In the genomic region with DNA sequence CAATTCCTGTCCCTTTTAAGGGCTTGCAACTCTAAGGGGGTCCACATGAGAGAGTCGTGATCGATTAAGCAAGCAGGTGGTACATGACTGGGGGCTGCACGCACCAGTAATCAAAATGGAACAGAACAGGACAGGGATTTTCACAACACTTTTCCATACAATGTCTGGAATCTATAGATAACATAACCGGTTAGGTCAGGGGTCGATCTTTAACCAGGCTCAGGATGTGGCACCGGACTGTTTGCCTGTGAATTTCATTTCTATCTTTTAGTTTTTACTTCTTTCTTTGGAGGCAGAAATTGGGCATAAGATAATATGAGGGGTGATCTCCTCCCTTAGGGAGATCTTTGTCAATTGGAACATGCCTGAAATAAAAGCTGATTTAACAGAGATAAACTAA, we compare ENCODE assay signal across 24 cellular contexts.
"Had no signal": no experiment of that assay in that cellular context is flagged by ENCODE, and none has a peak within 500 bp of the region (broad histone marks: within the 10 kb centered on the region; RNA-seq: fewer than 3 reads in every experiment).

No MANE protein-coding gene starts in this region.

- H3K27ac ChIP-seq: ascending aorta, cardiac muscle cell, gastrocnemius medialis, neural progenitor cell, right atrium auricular region, suprapubic skin, tibial artery had no signal

- DNase-seq: activated CD4-positive, alpha-beta memory T cell treated with anti-CD3 and anti-CD28 coated beads for 36 hours; activated CD4-positive, alpha-beta T cell treated with anti-CD3 and anti-CD28 coated beads, Interleukin-2, amount 10 ng/mL, durations not matched to agents 24 days and 14 days; activated CD8-positive, alpha-beta memory T cell treated with anti-CD3 and anti-CD28 coated beads, Interleukin-2, amount 50 U/mL, for 4 hours; activated gamma-delta T cell; activated naive CD4-positive, alpha-beta T cell treated with anti-CD3 and anti-CD28 coated beads, Interleukin-2, amount 10 ng/mL, durations not matched to agents 7 days and 5 days; activated naive CD8-positive, alpha-beta T cell treated with anti-CD3 and anti-CD28 coated beads, Interleukin-2, amount 10 ng/mL, durations not matched to agents 7 days and 5 days; activated T-cell treated with anti-CD3 and anti-CD28 coated beads, Interleukin-2, amount 50 U/mL, for 24 hours; cortex of kidney; effector memory CD8-positive, alpha-beta T cell; erythroblast; gastrocnemius medialis; glutamatergic neuron; islet precursor cell; left ventricle myocardium superior; natural killer cell; stimulated activated naive CD4-positive, alpha-beta T cell; T-helper 9 cell; tibial artery had no signal

- H3K9ac ChIP-seq: neural progenitor cell had no signal

- H3K4me3 ChIP-seq: ascending aorta, cardiac muscle cell, gastrocnemius medialis, neural progenitor cell, right atrium auricular region, suprapubic skin, tibial artery had no signal

- H3K27me3 Mint-ChIP-seq: activated CD4-positive, alpha-beta memory T cell treated with anti-CD3 and anti-CD28 coated beads for 36 hours; activated CD4-positive, alpha-beta T cell treated with anti-CD3 and anti-CD28 coated beads, Interleukin-2, amount 10 ng/mL, durations not matched to agents 24 days and 14 days; activated naive CD4-positive, alpha-beta T cell treated with anti-CD3 and anti-CD28 coated beads, Interleukin-2, amount 10 ng/mL, durations not matched to agents 7 days and 5 days; activated naive CD8-positive, alpha-beta T cell treated with anti-CD3 and anti-CD28 coated beads, Interleukin-2, amount 10 ng/mL, durations not matched to agents 7 days and 5 days; activated T-cell treated with anti-CD3 and anti-CD28 coated beads, Interleukin-2, amount 50 U/mL, for 24 hours; effector memory CD8-positive, alpha-beta T cell had no signal

- H3K27me3 ChIP-seq: ascending aorta, cardiac muscle cell, gastrocnemius medialis, neural progenitor cell, right atrium auricular region, suprapubic skin, tibial artery had no signal

- ATAC-seq: effector memory CD8-positive, alpha-beta T cell; gastrocnemius medialis; left ventricle myocardium superior; natural killer cell had no signal

- H3K9me3 Mint-ChIP-seq: activated CD4-positive, alpha-beta T cell treated with anti-CD3 and anti-CD28 coated beads, Interleukin-2, amount 10 ng/mL, durations not matched to agents 24 days and 14 days; activated naive CD4-positive, alpha-beta T cell treated with anti-CD3 and anti-CD28 coated beads, Interleukin-2, amount 10 ng/mL, durations not matched to agents 7 days and 5 days; activated naive CD8-positive, alpha-beta T cell treated with anti-CD3 and anti-CD28 coated beads, Interleukin-2, amount 10 ng/mL, durations not matched to agents 7 days and 5 days; neural progenitor cell had no signal

- H3K36me3 ChIP-seq: ascending aorta, cardiac muscle cell, gastrocnemius medialis, neural progenitor cell, right atrium auricular region, suprapubic skin, tibial artery had no signal

- H3K4me1 ChIP-seq: ascending aorta, gastrocnemius medialis, neural progenitor cell, right atrium auricular region, tibial artery had no signal

- H3K36me3 Mint-ChIP-seq: activated CD4-positive, alpha-beta memory T cell treated with anti-CD3 and anti-CD28 coated beads for 36 hours; activated naive CD4-positive, alpha-beta T cell treated with anti-CD3 and anti-CD28 coated beads, Interleukin-2, amount 10 ng/mL, durations not matched to agents 7 days and 5 days; activated naive CD8-positive, alpha-beta T cell treated with anti-CD3 and anti-CD28 coated beads, Interleukin-2, amount 10 ng/mL, durations not matched to agents 7 days and 5 days; brain; natural killer cell; neural progenitor cell had no signal

- H3K9me3 ChIP-seq: ascending aorta, gastrocnemius medialis, right atrium auricular region, tibial artery had no signal

- H3K4me3 Mint-ChIP-seq: activated CD4-positive, alpha-beta memory T cell treated with anti-CD3 and anti-CD28 coated beads for 36 hours; activated CD4-positive, alpha-beta T cell treated with anti-CD3 and anti-CD28 coated beads, Interleukin-2, amount 10 ng/mL, durations not matched to agents 24 days and 14 days; activated naive CD4-positive, alpha-beta T cell treated with anti-CD3 and anti-CD28 coated beads, Interleukin-2, amount 10 ng/mL, durations not matched to agents 7 days and 5 days; activated naive CD8-positive, alpha-beta T cell treated with anti-CD3 and anti-CD28 coated beads, Interleukin-2, amount 10 ng/mL, durations not matched to agents 7 days and 5 days; activated T-cell treated with anti-CD3 and anti-CD28 coated beads, Interleukin-2, amount 50 U/mL, for 24 hours; brain; effector memory CD8-positive, alpha-beta T cell; natural killer cell; neural progenitor cell had no signal

- H3K27ac Mint-ChIP-seq: activated CD4-positive, alpha-beta memory T cell treated with anti-CD3 and anti-CD28 coated beads for 36 hours; activated CD4-positive, alpha-beta T cell treated with anti-CD3 and anti-CD28 coated beads, Interleukin-2, amount 10 ng/mL, durations not matched to agents 24 days and 14 days; activated naive CD4-positive, alpha-beta T cell treated with anti-CD3 and anti-CD28 coated beads, Interleukin-2, amount 10 ng/mL, durations not matched to agents 7 days and 5 days; activated naive CD8-positive, alpha-beta T cell treated with anti-CD3 and anti-CD28 coated beads, Interleukin-2, amount 10 ng/mL, durations not matched to agents 7 days and 5 days; activated T-cell treated with anti-CD3 and anti-CD28 coated beads, Interleukin-2, amount 50 U/mL, for 24 hours; brain; effector memory CD8-positive, alpha-beta T cell; natural killer cell; neural progenitor cell had no signal

- H3K4me2 ChIP-seq: neural progenitor cell had no signal

- H3K4me1 Mint-ChIP-seq: activated CD4-positive, alpha-beta T cell treated with anti-CD3 and anti-CD28 coated beads, Interleukin-2, amount 10 ng/mL, durations not matched to agents 24 days and 14 days; activated naive CD4-positive, alpha-beta T cell treated with anti-CD3 and anti-CD28 coated beads, Interleukin-2, amount 10 ng/mL, durations not matched to agents 7 days and 5 days; activated naive CD8-positive, alpha-beta T cell treated with anti-CD3 and anti-CD28 coated beads, Interleukin-2, amount 10 ng/mL, durations not matched to agents 7 days and 5 days; brain; natural killer cell; neural progenitor cell had no signal

- H2AFZ ChIP-seq: neural progenitor cell had no signal
